ENCODE assay signal across 15 cellular contexts in the genomic region with DNA sequence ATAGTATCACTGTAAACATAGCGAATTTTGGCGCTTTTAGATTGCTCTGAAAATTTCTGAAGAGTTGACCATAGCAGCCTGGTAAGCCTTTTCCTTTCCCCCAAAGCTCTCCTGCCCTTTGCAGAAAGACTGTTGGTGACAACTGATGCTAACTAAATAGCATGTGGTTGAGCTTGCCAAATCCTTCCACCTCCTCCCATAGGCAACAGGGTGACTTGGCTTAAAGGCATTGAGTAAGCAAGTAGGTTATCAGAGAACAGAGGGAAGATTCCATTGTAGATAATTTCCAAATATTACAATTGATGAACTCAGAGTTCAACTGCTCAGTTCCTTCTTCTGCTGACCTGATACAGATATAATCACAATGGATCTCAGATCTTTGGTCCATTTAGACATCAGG. TPM values are rescaled to one million over a fixed set of nuclear protein-coding genes. Genes with fewer than 3 reads are reported as not detected.
DNase-seq lines count a peak whose midpoint lies in the region; ATAC-seq and TF ChIP-seq lines count a peak whose summit lies in the region.
"Had no signal": no experiment of that assay in that cellular context is flagged by ENCODE, and none has a peak within 500 bp of the region (broad histone marks: within the 10 kb centered on the region; RNA-seq: fewer than 3 reads in every experiment).

No MANE protein-coding gene starts in this region.

- H3K36me3 ChIP-seq in PC-3 (ENCODE audit: low read depth, low read length) = peaks cover 18% of the 10 kb centered on the region
- H3K36me3 ChIP-seq in neuronal stem cell (replicated peaks in 1 of 2; ENCODE audit: control insufficient read depth in 2 of 2, insufficient read depth in 2 of 2, low read length in 2 of 2) = peaks cover 0 to 2% of the 10 kb centered on the region in 2 donors

- H3K27me3 ChIP-seq in PC-3 (ENCODE audit: low read length) (no peaks in the 10 kb centered on the region), neuronal stem cell (ENCODE audit: control insufficient read depth in 3 of 3, insufficient read depth in 3 of 3, low read depth in 1 of 3, low read length in 3 of 3) (no peaks in the 10 kb centered on the region)
- H3K27me3 ChIP-seq: MG63 had no signal

- no peak for TF ChIP-seq CTCF in PC-3 (conservative IDR thresholded peaks at IDR 0.05; ENCODE audit: low read depth, low read length)

- POLR2A ChIA-PET in PC-3 (lab: Charles Lee; ENCODE audit: unreplicated experiment) = no interaction called here

- no peak overlapping the region for H3K4ac ChIP-seq in neuronal stem cell (ENCODE audit: low read length)

- H2AFZ ChIP-seq in PC-3 (ENCODE audit: low read length) = no peak overlapping the region
- no peak overlapping the region for H2AFZ ChIP-seq in neuronal stem cell (ENCODE audit: low read length)

- no peak overlapping the region for H3K23ac ChIP-seq in neuronal stem cell (ENCODE audit: low read depth, low read length, poor library complexity)

- no peak overlapping the region for H4K8ac ChIP-seq in neuronal stem cell (ENCODE audit: low read depth, low read length)

- no peaks in the 10 kb centered on the region for H3F3A ChIP-seq in PC-3 (ENCODE audit: low read length, unreplicated experiment)

- no peaks in the 10 kb centered on the region for H3K79me2 ChIP-seq in PC-3 (ENCODE audit: low read length)

- no peaks in the 10 kb centered on the region for H3K79me1 ChIP-seq in neuronal stem cell (ENCODE audit: low read depth, low read length)

- BruUV-seq in PC-3 (replicated peaks; lab: Mats Ljungman, UMichigan) = TSS peak; percentile 43

- H3K4me2 ChIP-seq in PC-3 (ENCODE audit: low read length) = no peak overlapping the region
- H3K4me2 ChIP-seq in neuronal stem cell (ENCODE audit: insufficient read depth, low read length, poor library complexity, severe bottlenecking) = no peak overlapping the region

- H2AK5ac ChIP-seq in neuronal stem cell (ENCODE audit: low read depth, low read length) = no peak overlapping the region

- peak overlapping the region; percentile 5 for H3K27ac Mint-ChIP-seq in activated naive CD8-positive, alpha-beta T cell
- no peak overlapping the region for H3K27ac Mint-ChIP-seq in activated naive CD8-positive, alpha-beta T cell treated with anti-CD3 and anti-CD28 coated beads for 36 hours
- H3K27ac Mint-ChIP-seq in activated naive CD4-positive, alpha-beta T cell treated with anti-CD3 and anti-CD28 coated beads, Interleukin-2, amount 10 ng/mL, durations not matched to agents 7 days and 5 days = no peak overlapping the region
- H3K27ac Mint-ChIP-seq: T-cell had no signal

- H2BK15ac ChIP-seq in neuronal stem cell (ENCODE audit: low read length) = no peak overlapping the region

- H3K9me3 Mint-ChIP-seq in activated naive CD8-positive, alpha-beta T cell (ENCODE audit: low read depth) = no peaks in the 10 kb centered on the region
- H3K9me3 Mint-ChIP-seq in activated naive CD8-positive, alpha-beta T cell treated with anti-CD3 and anti-CD28 coated beads for 36 hours = no peaks in the 10 kb centered on the region
- H3K9me3 Mint-ChIP-seq in activated naive CD4-positive, alpha-beta T cell treated with anti-CD3 and anti-CD28 coated beads, Interleukin-2, amount 10 ng/mL, durations not matched to agents 7 days and 5 days = no peaks in the 10 kb centered on the region
- H3K9me3 Mint-ChIP-seq: CD8-positive, alpha-beta T cell had no signal

- H4K91ac ChIP-seq in neuronal stem cell (ENCODE audit: low read depth, low read length, poor library complexity) = no peak overlapping the region

- H2BK120ac ChIP-seq in neuronal stem cell (ENCODE audit: low read depth, low read length) = no peak overlapping the region

- H3K27ac ChIP-seq in PC-3 (ENCODE audit: low read length) = no peak overlapping the region
- no peak overlapping the region for H3K27ac ChIP-seq in neuronal stem cell (replicated peaks; ENCODE audit: low read length)

- H3K36me3 Mint-ChIP-seq in activated naive CD8-positive, alpha-beta T cell = peaks cover 20% of the 10 kb centered on the region
- peaks cover 25% of the 10 kb centered on the region for H3K36me3 Mint-ChIP-seq in activated naive CD8-positive, alpha-beta T cell treated with anti-CD3 and anti-CD28 coated beads for 36 hours
- H3K36me3 Mint-ChIP-seq in activated naive CD4-positive, alpha-beta T cell treated with anti-CD3 and anti-CD28 coated beads, Interleukin-2, amount 10 ng/mL, durations not matched to agents 7 days and 5 days = peaks cover 22% of the 10 kb centered on the region

- ATAC-seq in PC-3 (no peak), GM19455 (IDR thresholded peaks at IDR 0.05; ENCODE audit: unreplicated experiment) (no peak)
- ATAC-seq: CD8-positive, alpha-beta T cell; T-cell had no signal

- no peaks in the 10 kb centered on the region for H3K4me1 Mint-ChIP-seq in activated naive CD8-positive, alpha-beta T cell (ENCODE audit: low read depth)
- H3K4me1 Mint-ChIP-seq in activated naive CD8-positive, alpha-beta T cell treated with anti-CD3 and anti-CD28 coated beads for 36 hours = no peaks in the 10 kb centered on the region
- H3K4me1 Mint-ChIP-seq in activated naive CD4-positive, alpha-beta T cell treated with anti-CD3 and anti-CD28 coated beads, Interleukin-2, amount 10 ng/mL, durations not matched to agents 7 days and 5 days = no peaks in the 10 kb centered on the region
- H3K4me1 Mint-ChIP-seq: T-cell had no signal

- no peaks in the 10 kb centered on the region for H3K27me3 Mint-ChIP-seq in activated naive CD8-positive, alpha-beta T cell
- H3K27me3 Mint-ChIP-seq in activated naive CD8-positive, alpha-beta T cell treated with anti-CD3 and anti-CD28 coated beads for 36 hours = no peaks in the 10 kb centered on the region
- H3K27me3 Mint-ChIP-seq in activated naive CD4-positive, alpha-beta T cell treated with anti-CD3 and anti-CD28 coated beads, Interleukin-2, amount 10 ng/mL, durations not matched to agents 7 days and 5 days = no peaks in the 10 kb centered on the region
- H3K27me3 Mint-ChIP-seq: T-cell had no signal

- CTCF ChIA-PET in PC-3 (lab: Charles Lee) = no interaction called here
- CTCF ChIA-PET in activated naive CD4-positive, alpha-beta T cell treated with anti-CD3 and anti-CD28 coated beads, Interleukin-2, amount 10 ng/mL, durations not matched to agents 7 days and 5 days (lab: Charles Lee) = interaction anchor here (1.1 to 1.2 kb wide), 2 partner anchors 29 to 34 kb away, joined by 3 read pairs; no protein-coding TSS in a partner anchor

- H3K9me3 ChIP-seq in PC-3 (ENCODE audit: low read length) (no peaks in the 10 kb centered on the region), neuronal stem cell (replicated peaks in 1 of 2; ENCODE audit: control insufficient read depth in 2 of 2, insufficient read depth in 1 of 2, low read depth in 1 of 2, low read length in 2 of 2) (peaks cover 0 to 8% of the 10 kb centered on the region in 2 donors)
- H3K9me3 ChIP-seq: MG63 had no signal

- no peak overlapping the region for H2BK12ac ChIP-seq in neuronal stem cell (ENCODE audit: low read length)

- no peaks in the 10 kb centered on the region for H4K20me1 ChIP-seq in PC-3 (ENCODE audit: low read length)

- H3K4me1 ChIP-seq in PC-3 (ENCODE audit: insufficient read depth, low read length) (no peaks in the 10 kb centered on the region), neuronal stem cell (ENCODE audit: control insufficient read depth in 2 of 2, insufficient read depth in 1 of 2, low read depth in 1 of 2, low read length in 2 of 2) (no peaks in the 10 kb centered on the region)

- DNase-seq in activated naive CD8-positive, alpha-beta T cell treated with anti-CD3 and anti-CD28 coated beads for 36 hours = no peak
- DNase-seq in PC-3 (no peak), neuronal stem cell (ENCODE audit: low spot score) (no peak), D341Med (ENCODE audit: low spot score) (no peak)
- DNase-seq in activated naive CD4-positive, alpha-beta T cell treated with anti-CD3 and anti-CD28 coated beads, Interleukin-2, amount 10 ng/mL, durations not matched to agents 7 days and 5 days = no peak
- DNase-seq: CD8-positive, alpha-beta T cell; EL; MG63; NCI-H1105 treated with DMSO at 0.1 percent for 48 hours; NCI-H2029 treated with DMSO at 0.1 percent for 48 hours; NCI-H446; NCI-H526; T-cell had no signal

- H2BK5ac ChIP-seq in neuronal stem cell (ENCODE audit: low read length) = no peak overlapping the region

- intact Hi-C loops in PC-3 (cut with micrococcal nuclease) = no loop called here

- H3K4me3 Mint-ChIP-seq in activated naive CD8-positive, alpha-beta T cell = no peak overlapping the region
- no peak overlapping the region for H3K4me3 Mint-ChIP-seq in activated naive CD8-positive, alpha-beta T cell treated with anti-CD3 and anti-CD28 coated beads for 36 hours
- H3K4me3 Mint-ChIP-seq in activated naive CD4-positive, alpha-beta T cell treated with anti-CD3 and anti-CD28 coated beads, Interleukin-2, amount 10 ng/mL, durations not matched to agents 7 days and 5 days = no peak overlapping the region
- H3K4me3 Mint-ChIP-seq: CD8-positive, alpha-beta T cell; T-cell had no signal

- H3K4me3 ChIP-seq in PC-3 (ENCODE audit: low read length) = no peak overlapping the region
- no peak overlapping the region for H3K4me3 ChIP-seq in neuronal stem cell (ENCODE audit: low read length in 2 of 2)
- H3K4me3 ChIP-seq: MG63 had no signal

- no peak overlapping the region for H3K18ac ChIP-seq in neuronal stem cell (ENCODE audit: low read length)

- no CpG with 5 or more reads among the region's 2 CpGs for WGBS in neuronal stem cell (ENCODE audit: extremely low coverage in 2 of 2, insufficient read length in 2 of 2, insufficient replicate concordance in 1 of 2), 2 donors

- H3K9me2 ChIP-seq in PC-3 (replicated peaks; ENCODE audit: low read length) = no peaks in the 10 kb centered on the region

- H3K14ac ChIP-seq in neuronal stem cell (ENCODE audit: low read length) = no peak overlapping the region

- H3K9ac ChIP-seq in PC-3 (ENCODE audit: low read length) (no peak overlapping the region), neuronal stem cell (ENCODE audit: low read depth, low read length, poor library complexity) (peak overlapping the region; percentile 21)

RNA-seq across cellular contexts. Expression of gene HMGCL, which starts 19.9 kb away (rescaled TPM):
- total RNA-seq in activated naive CD8-positive, alpha-beta T cell treated with anti-CD3 and anti-CD28 coated beads for 36 hours = 10 to 100 TPM; 29.2 to 30.3 TPM
- 28.2 and 30.8 TPM in 2 replicates for total RNA-seq in PC-3 (2014; rRNA removed)
- polyA plus RNA-seq in neuronal stem cell (2013, experiment 1 of 2) = 16.0 TPM
- 15.8 TPM for polyA plus RNA-seq in neuronal stem cell (2013, experiment 2 of 2)

RNA-seq across cellular contexts. Expression of gene FUCA1, which starts 22.9 kb away (rescaled TPM):
- 1 to 10 TPM; 4.7 to 5.1 TPM for total RNA-seq in activated naive CD8-positive, alpha-beta T cell treated with anti-CD3 and anti-CD28 coated beads for 36 hours
- 20.3 and 23.4 TPM in 2 replicates for total RNA-seq in PC-3 (2014; rRNA removed)
- polyA plus RNA-seq in neuronal stem cell (2013, experiment 1 of 2) = 3.8 TPM
- 3.5 TPM for polyA plus RNA-seq in neuronal stem cell (2013, experiment 2 of 2)

RNA-seq across cellular contexts. Expression of gene GALE, which starts 44.6 kb away (rescaled TPM):
- 10 to 100 TPM; 48.6 to 51.8 TPM for total RNA-seq in activated naive CD8-positive, alpha-beta T cell treated with anti-CD3 and anti-CD28 coated beads for 36 hours
- total RNA-seq in PC-3 (2014; rRNA removed) = 86.0 and 86.4 TPM in 2 replicates
- polyA plus RNA-seq in neuronal stem cell (2013, experiment 1 of 2) = 24.0 TPM
- 26.2 TPM for polyA plus RNA-seq in neuronal stem cell (2013, experiment 2 of 2)

RNA-seq across cellular contexts. Expression of gene LYPLA2, which starts 54.2 kb away (rescaled TPM):
- total RNA-seq in activated naive CD8-positive, alpha-beta T cell treated with anti-CD3 and anti-CD28 coated beads for 36 hours = 10 to 100 TPM; 76.8 to 79.5 TPM
- 120 and 142 TPM in 2 replicates for total RNA-seq in PC-3 (2014; rRNA removed)
- polyA plus RNA-seq in neuronal stem cell (2013, experiment 1 of 2) = 66.5 TPM
- polyA plus RNA-seq in neuronal stem cell (2013, experiment 2 of 2) = 66.6 TPM
